Comparison of ENCODE assay signal across 30 cellular contexts in genomic region chr11:131685906-131686305, GRCh38.
"Had no signal": no experiment of that assay in that cellular context is flagged by ENCODE, and none has a peak within 500 bp of the region (broad histone marks: within the 10 kb centered on the region; RNA-seq: fewer than 3 reads in every experiment).

No MANE protein-coding gene starts in this region.

- H3K27me3 Mint-ChIP-seq: activated CD4-positive, alpha-beta memory T cell treated with anti-CD3 and anti-CD28 coated beads, Interleukin-2, amount 10 ng/mL, durations not matched to agents 7 days and 5 days; activated CD4-positive, alpha-beta T cell treated with anti-CD3 and anti-CD28 coated beads, Interleukin-2, amount 10 ng/mL, durations not matched to agents 7 days and 5 days; activated naive CD8-positive, alpha-beta T cell treated with anti-CD3 and anti-CD28 coated beads, Interleukin-2, amount 10 ng/mL, durations not matched to agents 7 days and 5 days had no signal

- H3K4me3 ChIP-seq: ascending aorta, breast epithelium, cardiac muscle cell, coronary artery, dorsolateral prefrontal cortex, esophagus squamous epithelium, gastroesophageal sphincter had no signal

- H3K27ac ChIP-seq: ascending aorta, breast epithelium, cardiac muscle cell, coronary artery, dorsolateral prefrontal cortex, epithelial cell of prostate, esophagus squamous epithelium, gastroesophageal sphincter had no signal

- H3K27me3 ChIP-seq: ascending aorta, dorsolateral prefrontal cortex had no signal

- DNase-seq: activated CD4-positive, alpha-beta T cell treated with anti-CD3 and anti-CD28 coated beads for 36 hours; activated CD4-positive, alpha-beta T cell treated with anti-CD3 and anti-CD28 coated beads, Interleukin-2, amount 10 ng/mL, durations not matched to agents 7 days and 5 days; activated CD4-positive, alpha-beta T cell treated with anti-CD3 and anti-CD28 coated beads, Interleukin-2, amount 50 U/mL, for 4 hours; activated CD4-positive, CD25-positive, alpha-beta regulatory T cell; activated CD4-positive, CD25-positive, alpha-beta regulatory T cell treated with anti-CD3 and anti-CD28 coated beads, Interleukin-2, amount 50 U/mL, for 72 hours; activated CD8-positive, alpha-beta memory T cell treated with anti-CD3 and anti-CD28 coated beads, Interleukin-2, amount 50 U/mL, for 48 hours; activated gamma-delta T cell; activated naive CD4-positive, alpha-beta T cell; activated naive CD4-positive, alpha-beta T cell treated with anti-CD3 and anti-CD28 coated beads, Interleukin-2, amount 10 ng/mL, durations not matched to agents 7 days and 5 days; activated naive CD8-positive, alpha-beta T cell treated with anti-CD3 and anti-CD28 coated beads, Interleukin-2, amount 10 ng/mL, durations not matched to agents 7 days and 5 days; activated T-cell treated with anti-CD3 and anti-CD28 coated beads for 4 hours; activated T-cell treated with anti-CD3 and anti-CD28 coated beads, Interleukin-2, amount 50 U/mL, for 72 hours; effector CD4-positive, alpha-beta T cell; effector memory CD8-positive, alpha-beta T cell; esophagus squamous epithelium; foreskin melanocyte; T-helper 2 cell had no signal

- H3K4me3 Mint-ChIP-seq: activated CD4-positive, alpha-beta memory T cell treated with anti-CD3 and anti-CD28 coated beads, Interleukin-2, amount 10 ng/mL, durations not matched to agents 7 days and 5 days; activated CD4-positive, alpha-beta T cell treated with anti-CD3 and anti-CD28 coated beads for 36 hours; activated CD4-positive, alpha-beta T cell treated with anti-CD3 and anti-CD28 coated beads, Interleukin-2, amount 10 ng/mL, durations not matched to agents 7 days and 5 days; activated naive CD4-positive, alpha-beta T cell treated with anti-CD3 and anti-CD28 coated beads, Interleukin-2, amount 10 ng/mL, durations not matched to agents 7 days and 5 days; activated naive CD8-positive, alpha-beta T cell treated with anti-CD3 and anti-CD28 coated beads, Interleukin-2, amount 10 ng/mL, durations not matched to agents 7 days and 5 days; activated T-cell treated with anti-CD3 and anti-CD28 coated beads, Interleukin-2, amount 50 U/mL, for 24 hours; activated T-cell treated with anti-CD3 and anti-CD28 coated beads, Interleukin-2, amount 50 U/mL, for 72 hours; brain; central memory CD8-positive, alpha-beta T cell; dendritic cell treated with granulocyte-macrophage colony-stimulating factor and Interleukin-4, amounts not matched to agents 40 ng/mL and 50 ng/mL, for 4 days; effector memory CD8-positive, alpha-beta T cell had no signal

- H3K4me1 ChIP-seq: breast epithelium had no signal

- H3K4me1 Mint-ChIP-seq: activated CD4-positive, alpha-beta memory T cell treated with anti-CD3 and anti-CD28 coated beads, Interleukin-2, amount 10 ng/mL, durations not matched to agents 7 days and 5 days; activated CD4-positive, alpha-beta T cell treated with anti-CD3 and anti-CD28 coated beads for 36 hours; activated CD4-positive, alpha-beta T cell treated with anti-CD3 and anti-CD28 coated beads, Interleukin-2, amount 10 ng/mL, durations not matched to agents 7 days and 5 days; activated naive CD4-positive, alpha-beta T cell treated with anti-CD3 and anti-CD28 coated beads, Interleukin-2, amount 10 ng/mL, durations not matched to agents 7 days and 5 days; activated naive CD8-positive, alpha-beta T cell treated with anti-CD3 and anti-CD28 coated beads, Interleukin-2, amount 10 ng/mL, durations not matched to agents 7 days and 5 days; central memory CD8-positive, alpha-beta T cell had no signal

- H3K36me3 ChIP-seq: ascending aorta, breast epithelium, cardiac muscle cell, esophagus squamous epithelium, gastroesophageal sphincter had no signal

- H3K27ac Mint-ChIP-seq: activated CD4-positive, alpha-beta memory T cell treated with anti-CD3 and anti-CD28 coated beads, Interleukin-2, amount 10 ng/mL, durations not matched to agents 7 days and 5 days; activated CD4-positive, alpha-beta T cell treated with anti-CD3 and anti-CD28 coated beads for 36 hours; activated CD4-positive, alpha-beta T cell treated with anti-CD3 and anti-CD28 coated beads, Interleukin-2, amount 10 ng/mL, durations not matched to agents 7 days and 5 days; activated naive CD4-positive, alpha-beta T cell treated with anti-CD3 and anti-CD28 coated beads, Interleukin-2, amount 10 ng/mL, durations not matched to agents 7 days and 5 days; activated naive CD4-positive, alpha-beta T cell treated with anti-CD3 and anti-CD28 coated beads, Interleukin-2, amount 50 U/mL, for 72 hours; activated naive CD8-positive, alpha-beta T cell treated with anti-CD3 and anti-CD28 coated beads, Interleukin-2, amount 10 ng/mL, durations not matched to agents 7 days and 5 days; activated T-cell treated with anti-CD3 and anti-CD28 coated beads, Interleukin-2, amount 50 U/mL, for 24 hours; activated T-cell treated with anti-CD3 and anti-CD28 coated beads, Interleukin-2, amount 50 U/mL, for 72 hours; dendritic cell treated with granulocyte-macrophage colony-stimulating factor and Interleukin-4, amounts not matched to agents 40 ng/mL and 50 ng/mL, for 4 days; effector memory CD8-positive, alpha-beta T cell had no signal

- H3K9me3 Mint-ChIP-seq: activated CD4-positive, alpha-beta memory T cell treated with anti-CD3 and anti-CD28 coated beads, Interleukin-2, amount 10 ng/mL, durations not matched to agents 7 days and 5 days; activated CD4-positive, alpha-beta T cell treated with anti-CD3 and anti-CD28 coated beads, Interleukin-2, amount 10 ng/mL, durations not matched to agents 7 days and 5 days; activated naive CD4-positive, alpha-beta T cell treated with anti-CD3 and anti-CD28 coated beads, Interleukin-2, amount 10 ng/mL, durations not matched to agents 7 days and 5 days; activated naive CD4-positive, alpha-beta T cell treated with anti-CD3 and anti-CD28 coated beads, Interleukin-2, amount 50 U/mL, for 72 hours; activated naive CD8-positive, alpha-beta T cell treated with anti-CD3 and anti-CD28 coated beads, Interleukin-2, amount 10 ng/mL, durations not matched to agents 7 days and 5 days; activated T-cell treated with anti-CD3 and anti-CD28 coated beads, Interleukin-2, amount 50 U/mL, for 24 hours; activated T-cell treated with anti-CD3 and anti-CD28 coated beads, Interleukin-2, amount 50 U/mL, for 72 hours; brain; dendritic cell treated with granulocyte-macrophage colony-stimulating factor and Interleukin-4, amounts not matched to agents 40 ng/mL and 50 ng/mL, for 4 days had no signal

- ATAC-seq: activated CD4-positive, alpha-beta T cell treated with anti-CD3 and anti-CD28 coated beads for 36 hours; activated naive CD4-positive, alpha-beta T cell treated with anti-CD3 and anti-CD28 coated beads, Interleukin-2, amount 50 U/mL, for 72 hours; activated T-cell treated with anti-CD3 and anti-CD28 coated beads, Interleukin-2, amount 50 U/mL, for 72 hours; effector memory CD8-positive, alpha-beta T cell; gastroesophageal sphincter had no signal

- H3K36me3 Mint-ChIP-seq: activated naive CD4-positive, alpha-beta T cell treated with anti-CD3 and anti-CD28 coated beads, Interleukin-2, amount 10 ng/mL, durations not matched to agents 7 days and 5 days; activated naive CD8-positive, alpha-beta T cell treated with anti-CD3 and anti-CD28 coated beads, Interleukin-2, amount 10 ng/mL, durations not matched to agents 7 days and 5 days; brain had no signal

- H3K9me3 ChIP-seq: ascending aorta, breast epithelium, esophagus squamous epithelium, gastroesophageal sphincter had no signal
